In the genomic region with DNA sequence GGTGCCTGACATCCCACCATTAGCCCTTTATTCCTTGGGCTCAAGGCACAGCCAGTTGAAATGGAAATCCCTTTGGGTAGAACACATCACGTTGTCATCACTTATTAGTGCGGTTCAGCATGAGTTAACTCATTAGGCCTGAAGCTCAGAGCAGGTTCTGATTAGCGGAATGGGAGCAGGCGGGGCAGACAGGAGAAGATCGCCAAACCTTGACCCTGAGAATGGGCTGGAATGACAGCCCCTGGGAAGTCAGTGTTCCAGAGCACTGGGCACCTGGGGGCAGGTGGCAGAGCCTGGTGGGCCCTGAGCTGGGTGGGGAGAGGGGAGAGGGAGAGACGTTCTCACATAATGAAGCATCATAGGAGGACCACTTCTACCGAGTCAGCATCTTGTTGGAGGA, we compare ENCODE assay signal across 2 cellular contexts.
A peak's percentile ranks its signal among the peaks of the same experiment; 100 is the strongest.
TF ChIP-seq lines count a peak whose summit lies in the region.

No MANE protein-coding gene starts in this region.

TF ChIP-seq in HEK293, 187 proteins besides CTCF, POLR2A, EP300 and RAD21:
- TF ChIP-seq ZBTB17 (tag by site-specific recombination; IDR thresholded peaks at IDR 0.05) (peak; percentile 53; the same call in 1 of the 2 replicates), ZBTB48 (tag by site-specific recombination; IDR thresholded peaks at IDR 0.05) (no peak)
- TF ChIP-seq, protein P1, sequence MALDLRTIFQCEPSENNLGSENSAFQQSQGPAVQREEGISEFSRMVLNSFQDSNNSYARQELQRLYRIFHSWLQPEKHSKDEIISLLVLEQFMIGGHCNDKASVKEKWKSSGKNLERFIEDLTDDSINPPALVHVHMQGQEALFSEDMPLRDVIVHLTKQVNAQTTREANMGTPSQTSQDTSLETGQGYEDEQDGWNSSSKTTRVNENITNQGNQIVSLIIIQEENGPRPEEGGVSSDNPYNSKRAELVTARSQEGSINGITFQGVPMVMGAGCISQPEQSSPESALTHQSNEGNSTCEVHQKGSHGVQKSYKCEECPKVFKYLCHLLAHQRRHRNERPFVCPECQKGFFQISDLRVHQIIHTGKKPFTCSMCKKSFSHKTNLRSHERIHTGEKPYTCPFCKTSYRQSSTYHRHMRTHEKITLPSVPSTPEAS (tag by site-specific recombination; IDR thresholded peaks at IDR 0.05) = no peak

TF ChIP-seq in HepG2, 621 proteins besides CTCF, POLR2A, EP300 and RAD21:
- TF ChIP-seq MAFK (conservative IDR thresholded peaks at IDR 0.05 in 1 of 2, IDR thresholded peaks at IDR 0.05 in 1 of 2; ENCODE audit: low read length in 2 of 2) = peak in 1 of 2 experiments; percentile 31; a peak in 2 of 4 replicates
- TF ChIP-seq, protein P2, sequence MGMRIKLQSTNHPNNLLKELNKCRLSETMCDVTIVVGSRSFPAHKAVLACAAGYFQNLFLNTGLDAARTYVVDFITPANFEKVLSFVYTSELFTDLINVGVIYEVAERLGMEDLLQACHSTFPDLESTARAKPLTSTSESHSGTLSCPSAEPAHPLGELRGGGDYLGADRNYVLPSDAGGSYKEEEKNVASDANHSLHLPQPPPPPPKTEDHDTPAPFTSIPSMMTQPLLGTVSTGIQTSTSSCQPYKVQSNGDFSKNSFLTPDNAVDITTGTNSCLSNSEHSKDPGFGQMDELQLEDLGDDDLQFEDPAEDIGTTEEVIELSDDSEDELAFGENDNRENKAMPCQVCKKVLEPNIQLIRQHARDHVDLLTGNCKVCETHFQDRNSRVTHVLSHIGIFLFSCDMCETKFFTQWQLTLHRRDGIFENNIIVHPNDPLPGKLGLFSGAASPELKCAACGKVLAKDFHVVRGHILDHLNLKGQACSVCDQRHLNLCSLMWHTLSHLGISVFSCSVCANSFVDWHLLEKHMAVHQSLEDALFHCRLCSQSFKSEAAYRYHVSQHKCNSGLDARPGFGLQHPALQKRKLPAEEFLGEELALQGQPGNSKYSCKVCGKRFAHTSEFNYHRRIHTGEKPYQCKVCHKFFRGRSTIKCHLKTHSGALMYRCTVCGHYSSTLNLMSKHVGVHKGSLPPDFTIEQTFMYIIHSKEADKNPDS (CRISPR knock-in tag; IDR thresholded peaks at IDR 0.05) = no peak
